In the genomic region with DNA sequence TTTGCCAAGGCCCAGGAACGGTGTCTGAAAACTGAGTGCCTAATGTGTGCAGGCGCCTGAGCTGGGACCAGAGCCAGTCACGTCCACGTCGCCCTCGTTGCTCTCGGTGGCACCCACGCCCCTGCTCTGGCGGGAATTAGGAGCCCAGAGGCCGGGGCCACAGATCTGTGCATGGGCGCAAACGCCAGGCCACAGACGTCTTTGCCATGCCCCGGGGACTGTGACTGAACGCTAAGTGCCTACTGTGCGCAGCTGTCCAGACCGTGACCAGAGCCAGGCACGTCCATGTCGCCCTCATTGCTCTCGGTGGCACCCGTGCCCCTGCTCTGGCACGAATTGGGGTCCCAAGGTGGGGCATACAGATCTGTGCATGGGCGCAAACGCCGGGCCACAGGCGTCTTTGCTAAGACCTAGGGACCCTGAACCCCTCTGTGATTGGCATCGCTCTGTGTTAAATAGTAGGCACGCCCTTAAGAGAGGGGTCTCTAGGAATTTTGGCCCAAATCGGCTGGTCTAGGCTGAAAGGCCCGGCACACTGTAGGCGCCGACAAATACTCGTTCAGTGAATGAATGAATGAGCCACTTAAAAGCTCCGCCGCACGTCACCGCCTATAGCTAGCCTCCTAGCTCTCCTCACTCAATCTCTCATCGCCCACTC, we compare ENCODE assay signal across 9 cellular contexts. TPM values are rescaled to one million over a fixed set of nuclear protein-coding genes. Genes with fewer than 3 reads are reported as not detected.
DNase-seq lines count a peak whose midpoint lies in the region; ATAC-seq and TF ChIP-seq lines count a peak whose summit lies in the region.
"Had no signal": no experiment of that assay in that cellular context is flagged by ENCODE, and none has a peak within 500 bp of the region (broad histone marks: within the 10 kb centered on the region; RNA-seq: fewer than 3 reads in every experiment).

No MANE protein-coding gene starts in this region.

- no peaks in the 10 kb centered on the region for H3K36me3 ChIP-seq in GM23338 (ENCODE audit: insufficient read depth)
- peaks cover 0 to 2% of the 10 kb centered on the region in 2 donors for H3K36me3 ChIP-seq in gastroesophageal sphincter
- no peaks in the 10 kb centered on the region for H3K36me3 ChIP-seq in skeletal muscle satellite cell (ENCODE audit: insufficient read depth, low read length)

- no CpG with 5 or more reads among the region's 38 CpGs for WGBS in gastroesophageal sphincter (ENCODE audit: low coverage in 1 of 2), 2 donors

- H3K9me3 ChIP-seq in gastroesophageal sphincter (no peaks in the 10 kb centered on the region), skeletal muscle satellite cell (replicated peaks; ENCODE audit: low read length) (no peaks in the 10 kb centered on the region)

- peaks cover 42% of the 10 kb centered on the region for H3K4me1 Mint-ChIP-seq in GM23338
- peaks cover 33% of the 10 kb centered on the region for H3K4me1 Mint-ChIP-seq in activated B cell treated with CpG ODN at 0.5 μM for 24 hours

- ATAC-seq in GM23338 (no peak), activated B cell treated with CpG ODN at 0.5 μM for 24 hours (ENCODE audit: low read depth) (no peak), gastroesophageal sphincter (no peak), GM21447 (IDR thresholded peaks at IDR 0.05; ENCODE audit: unreplicated experiment) (no peak)

- H3K27me3 Mint-ChIP-seq in GM23338 (ENCODE audit: insufficient read depth, low read depth, poor library complexity) (peaks cover 26% of the 10 kb centered on the region), activated B cell treated with CpG ODN at 0.5 μM for 24 hours (no peaks in the 10 kb centered on the region)

- H3K27me3 ChIP-seq in GM23338 (ENCODE audit: insufficient read depth), result no peaks in the 10 kb centered on the region
- no peaks in the 10 kb centered on the region for H3K27me3 ChIP-seq in gastroesophageal sphincter
- H3K27me3 ChIP-seq in skeletal muscle satellite cell (ENCODE audit: control insufficient read depth, insufficient read depth, low read length), result no peaks in the 10 kb centered on the region

- H3K36me3 Mint-ChIP-seq in GM23338 (ENCODE audit: low read depth), result no peaks in the 10 kb centered on the region
- peaks cover 2% of the 10 kb centered on the region for H3K36me3 Mint-ChIP-seq in activated B cell treated with CpG ODN at 0.5 μM for 24 hours (ENCODE audit: low read depth)

- peak overlapping the region; percentile 93 for H3K9ac ChIP-seq in skeletal muscle satellite cell (ENCODE audit: low read depth, low read length)

- H3K4me1 ChIP-seq in GM23338 (ENCODE audit: insufficient read depth) (peaks cover 46% of the 10 kb centered on the region), gastroesophageal sphincter (peaks cover 0 to 74% (median 45%) of the 10 kb centered on the region in 3 donors), skeletal muscle satellite cell (ENCODE audit: control insufficient read depth, insufficient read depth, low read length) (peaks cover 43% of the 10 kb centered on the region)

- H3F3A ChIP-seq in GM23338 (replicated peaks; ENCODE audit: low read depth), result peaks cover 42% of the 10 kb centered on the region

- TF ChIP-seq CTCF in GM23338 (conservative IDR thresholded peaks at IDR 0.05; ENCODE audit: low read depth in 2 of 2) (no peak), activated B cell treated with CpG ODN at 0.5 μM for 24 hours (IDR thresholded peaks at IDR 0.05) (no peak), gastroesophageal sphincter (IDR thresholded peaks at IDR 0.05) (no peak)

- TF ChIP-seq EP300 in gastroesophageal sphincter (IDR thresholded peaks at IDR 0.05), result no peak

- POLR2A ChIA-PET in activated B cell treated with CpG ODN at 0.5 μM for 24 hours (lab: Charles Lee), result interaction anchor here (0.5 to 4.7 kb wide), 20 partner anchors 9 to 427 kb away, joined by 3 to 51 read pairs (median 4); a partner anchor contains a TSS

- H4K20me1 ChIP-seq in GM23338 (replicated peaks; ENCODE audit: insufficient read depth), result peaks cover 7% of the 10 kb centered on the region

- intact Hi-C loops in activated B cell treated with CpG ODN at 0.5 μM for 24 hours (cut with micrococcal nuclease), result loop anchor here (1.0 to 5.0 kb wide), 12 partner anchors 9 to 343 kb away; a partner anchor contains a TSS

- no peaks in the 10 kb centered on the region for H3K9me2 ChIP-seq in GM23338 (ENCODE audit: insufficient read depth)

- H3K4me2 ChIP-seq in GM23338 (peak overlapping the region; percentile 93), skeletal muscle satellite cell (ENCODE audit: low read length) (peak overlapping the region; percentile 95)

- peaks cover 37% of the 10 kb centered on the region for H3K79me2 ChIP-seq in GM23338 (replicated peaks; ENCODE audit: insufficient read depth)

- no peak overlapping the region for H2AFZ ChIP-seq in GM23338

- peak overlapping the region; percentile 86 for H3K4me3 ChIP-seq in GM23338
- peak overlapping the region in 1 of 2 donors; percentile 99 for H3K4me3 ChIP-seq in gastroesophageal sphincter
- H3K4me3 ChIP-seq in skeletal muscle satellite cell (ENCODE audit: low read length), result peak overlapping the region; percentile 96

- H3K27ac ChIP-seq in GM23338 (ENCODE audit: low read depth) (peak overlapping the region; percentile 92), gastroesophageal sphincter (peak overlapping the region; percentile 52 to 97 (median 96))

- CTCF ChIA-PET in activated B cell treated with CpG ODN at 0.5 μM for 24 hours (lab: Charles Lee), result interaction anchor here (0.7 to 3.0 kb wide), 9 partner anchors 9 to 140 kb away, joined by 3 to 21 read pairs (median 6); a partner anchor contains a TSS

- no peak for DNase-seq in GM23338 (ENCODE audit: low spot score)
- DNase-seq in activated B cell treated with CpG ODN at 0.5 μM for 24 hours, result no peak
- DNase-seq in kidney tubule cell (ENCODE audit: low spot score), result no peak
- DNase-seq in kidney glomerular epithelial cell (lab: John Stamatoyannopoulos, UW), result no peak
- DNase-seq in DMS79 treated with DMSO at 0.1 percent for 48 hours (lab: John Stamatoyannopoulos, UW), result no peak

- H3K27ac Mint-ChIP-seq in GM23338, result peak overlapping the region; percentile 97
- peak overlapping the region; percentile 92 for H3K27ac Mint-ChIP-seq in activated B cell treated with CpG ODN at 0.5 μM for 24 hours

- H3K9me3 Mint-ChIP-seq in GM23338, result no peaks in the 10 kb centered on the region; the same call in 2 of the 3 replicates
- no peaks in the 10 kb centered on the region for H3K9me3 Mint-ChIP-seq in activated B cell treated with CpG ODN at 0.5 μM for 24 hours

- no peak for TF ChIP-seq POLR2A in gastroesophageal sphincter (IDR thresholded peaks at IDR 0.05)

- peak overlapping the region; percentile 82 for H3K4me3 Mint-ChIP-seq in GM23338
- H3K4me3 Mint-ChIP-seq in activated B cell treated with CpG ODN at 0.5 μM for 24 hours, result peak overlapping the region; percentile 92

TF ChIP-seq in GM23338, 12 proteins besides CTCF, POLR2A, EP300 and RAD21 (continues in another document):
- TF ChIP-seq POLR2AphosphoS5 (IDR thresholded peaks at IDR 0.05; ENCODE audit: low read depth) (no peak), ZNF331 (CRISPR knock-in tag; IDR thresholded peaks at IDR 0.05; ENCODE audit: low read depth) (no peak)
- TF ChIP-seq, protein P1, sequence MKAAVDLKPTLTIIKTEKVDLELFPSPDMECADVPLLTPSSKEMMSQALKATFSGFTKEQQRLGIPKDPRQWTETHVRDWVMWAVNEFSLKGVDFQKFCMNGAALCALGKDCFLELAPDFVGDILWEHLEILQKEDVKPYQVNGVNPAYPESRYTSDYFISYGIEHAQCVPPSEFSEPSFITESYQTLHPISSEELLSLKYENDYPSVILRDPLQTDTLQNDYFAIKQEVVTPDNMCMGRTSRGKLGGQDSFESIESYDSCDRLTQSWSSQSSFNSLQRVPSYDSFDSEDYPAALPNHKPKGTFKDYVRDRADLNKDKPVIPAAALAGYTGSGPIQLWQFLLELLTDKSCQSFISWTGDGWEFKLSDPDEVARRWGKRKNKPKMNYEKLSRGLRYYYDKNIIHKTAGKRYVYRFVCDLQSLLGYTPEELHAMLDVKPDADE (IDR thresholded peaks at IDR 0.05), result no peak

RNA-seq across cellular contexts. Expression of a gene that starts 0.8 kb away (rescaled TPM):
- total RNA-seq in GM23338 (2014; rRNA removed; shearing (Covaris generic)), result 32.2 and 32.8 TPM in 2 replicates
- 20.7 and 23.9 TPM in 2 replicates for polyA plus RNA-seq in GM23338 (2016; fragmentation: Nextera tagmentation; extraction: Ambion mirVana)
- total RNA-seq in activated B cell treated with CpG ODN at 0.5 μM for 24 hours (17.2 and 23.4 TPM in 2 replicates), gastroesophageal sphincter (10 to 100 TPM in 3 of 4 donors, 1 to 10 TPM in 1; 5.9 to 24.0 (median 14.3) TPM)
- 1.8 and 4.6 TPM in 2 replicates for total RNA-seq in skeletal muscle satellite cell (2012; rRNA removed)

RNA-seq across cellular contexts. Expression of a gene that starts 9.1 kb away (rescaled TPM):
- total RNA-seq in GM23338 (2014; rRNA removed; shearing (Covaris generic)), result 54.6 and 71.8 TPM in 2 replicates
- polyA plus RNA-seq in GM23338 (2016; fragmentation: Nextera tagmentation; extraction: Ambion mirVana), result 10.5 and 13.1 TPM in 2 replicates
- total RNA-seq in activated B cell treated with CpG ODN at 0.5 μM for 24 hours (69.6 and 88.6 TPM in 2 replicates), gastroesophageal sphincter (10 to 100 TPM; 29.2 to 67.0 (median 40.5) TPM)
- total RNA-seq in skeletal muscle satellite cell (2012; rRNA removed), result 29.9 and 32.1 TPM in 2 replicates

RNA-seq across cellular contexts. Expression of a gene that starts 59.4 kb away (rescaled TPM):
- total RNA-seq in GM23338 (2014; rRNA removed; shearing (Covaris generic)), result 1.2 and 2.2 TPM in 2 replicates
- 0.09 and 0.37 TPM in 2 replicates for polyA plus RNA-seq in GM23338 (2016; fragmentation: Nextera tagmentation; extraction: Ambion mirVana)
- total RNA-seq in activated B cell treated with CpG ODN at 0.5 μM for 24 hours (0.13 and 0.15 TPM in 2 replicates), gastroesophageal sphincter (under 1 TPM in 1 of 4 donors, not detected in 3; 0.40 TPM)
- under 0.01 TPM in 1 of 2 replicates, not detected in the other for total RNA-seq in skeletal muscle satellite cell (2012; rRNA removed)
- total RNA-seq: RPMI7951 had no signal
